ENCODE assay signal across 11 cellular contexts in genomic region chr4:124641715-124642380, GRCh38.
DNase-seq lines count a peak whose midpoint lies in the region; ATAC-seq, FAIRE-seq and TF ChIP-seq lines count a peak whose summit lies in the region.
"Had no signal": no experiment of that assay in that cellular context is flagged by ENCODE, and none has a peak within 500 bp of the region (broad histone marks: within the 10 kb centered on the region; RNA-seq: fewer than 3 reads in every experiment).

No MANE protein-coding gene starts in this region.

- DNase-seq in NOMO-1 treated with DMSO at 0.1 percent for 48 hours (lab: John Stamatoyannopoulos, UW; ENCODE audit: unreplicated experiment) (peak; percentile 73), NOMO-1 treated with dmso at 0.1 percent for 144 hours (lab: John Stamatoyannopoulos, UW; ENCODE audit: unreplicated experiment) (no peak), M059J (ENCODE audit: low read depth) (peak; percentile 89), GM12878 (ENCODE audit: low read depth, low spot score) (no peak), stromal cell of bone marrow (ENCODE audit: low read depth) (peak; percentile 72), spleen (no peak), transverse colon (no peak)
- no peak for DNase-seq in CD4-positive, alpha-beta memory T cell
- DNase-seq: C1 segment of cervical spinal cord, SJCRH30 had no signal

- no peak for FAIRE-seq in GM12878 (lab: Jason Lieb, UNC)
- FAIRE-seq: H1 had no signal

- no peak overlapping the region for H3K4me2 ChIP-seq in GM12878 (ENCODE audit: control insufficient read depth, insufficient read depth)

- TF ChIP-seq RAD21 in GM12878 (IDR thresholded peaks at IDR 0.05; ENCODE audit: insufficient read depth, low read depth, low read length) = no peak

- TF ChIP-seq POLR2A in GM12878 (IDR thresholded peaks at IDR 0.05; ENCODE audit: low read depth, low read length) (no peak), spleen (IDR thresholded peaks at IDR 0.05) (no peak), transverse colon (IDR thresholded peaks at IDR 0.05) (no peak)

- SMC1A ChIA-PET in GM12878 (lab: Charles Lee; ENCODE audit: uncharacterized antibody, unreplicated experiment) = interaction anchor here (1.1 kb wide), 1 partner anchor 12 kb away, joined by 4 read pairs; no protein-coding TSS in a partner anchor

- RAD21 ChIA-PET in GM12878 (lab: Charles Lee; ENCODE audit: unreplicated experiment) = no interaction called here

- no peaks in the 10 kb centered on the region for H3K4me1 ChIP-seq in GM12878 (ENCODE audit: control insufficient read depth, insufficient read depth, low read length)
- no peaks in the 10 kb centered on the region for H3K4me1 ChIP-seq in spleen
- no peaks in the 10 kb centered on the region for H3K4me1 ChIP-seq in transverse colon
- no peaks in the 10 kb centered on the region for H3K4me1 ChIP-seq in CD4-positive, alpha-beta memory T cell (ENCODE audit: insufficient read depth, low read length)
- H3K4me1 ChIP-seq: SJCRH30 had no signal

- peaks cover 0 to 7% (median under 1%) of the 10 kb centered on the region in 8 donors for H3K9me3 Mint-ChIP-seq in CD4-positive, alpha-beta memory T cell

- H3K27me3 ChIP-seq in GM12878 (replicated peaks in 1 of 2; ENCODE audit: control insufficient read depth in 2 of 2, insufficient read depth in 2 of 2, low read length in 1 of 2) (no peaks in the 10 kb centered on the region), spleen (replicated peaks in 1 of 7) (no peaks in the 10 kb centered on the region), transverse colon (no peaks in the 10 kb centered on the region)
- H3K27me3 ChIP-seq in CD4-positive, alpha-beta memory T cell (ENCODE audit: insufficient read depth, low read length) = no peaks in the 10 kb centered on the region
- H3K27me3 ChIP-seq: SJCRH30 had no signal

- H3K9ac ChIP-seq in GM12878 (ENCODE audit: control insufficient read depth, insufficient read depth, low read length) = no peak overlapping the region

- peaks cover 0 to 2% of the 10 kb centered on the region in 2 donors for H3K27me3 Mint-ChIP-seq in CD4-positive, alpha-beta memory T cell

- no peaks in the 10 kb centered on the region for H3K79me2 ChIP-seq in GM12878 (ENCODE audit: control insufficient read depth, insufficient read depth, low read length)

- H3K36me3 Mint-ChIP-seq in CD4-positive, alpha-beta memory T cell = no peaks in the 10 kb centered on the region

- CTCF ChIA-PET in GM12878 (lab: Yijun Ruan, JAX) = no interaction called here
- CTCF ChIA-PET in CD4-positive, alpha-beta memory T cell (lab: Charles Lee; ENCODE audit: partially characterized antibody) = no interaction called here

- no peak for TF ChIP-seq CTCF in GM12878 (IDR thresholded peaks at IDR 0.05 in 2 of 3, conservative IDR thresholded peaks at IDR 0.05 in 1 of 3; ENCODE audit: control insufficient read depth in 2 of 3, extremely low read depth in 1 of 3, insufficient read depth in 1 of 3, low read depth in 3 of 3, low read length in 3 of 3)
- TF ChIP-seq CTCF in spleen (IDR thresholded peaks at IDR 0.05 in 8 of 11, conservative IDR thresholded peaks at IDR 0.05 in 3 of 11) = no peak
- no peak for TF ChIP-seq CTCF in transverse colon (IDR thresholded peaks at IDR 0.05)

- BruUV-seq in GM12878 (replicated peaks; lab: Mats Ljungman, UMichigan) = no TSS peak

- H3K9me3 ChIP-seq in GM12878 (replicated peaks; ENCODE audit: control insufficient read depth, insufficient read depth, low read length) = no peaks in the 10 kb centered on the region
- no peaks in the 10 kb centered on the region for H3K9me3 ChIP-seq in spleen
- no peaks in the 10 kb centered on the region for H3K9me3 ChIP-seq in transverse colon
- no peaks in the 10 kb centered on the region for H3K9me3 ChIP-seq in CD4-positive, alpha-beta memory T cell (ENCODE audit: control insufficient read depth in 1 of 2, low read length in 2 of 2)
- H3K9me3 ChIP-seq: SJCRH30 had no signal

- no peak overlapping the region for H3K4me3 Mint-ChIP-seq in CD4-positive, alpha-beta memory T cell

- TF ChIP-seq EP300 in GM12878 (IDR thresholded peaks at IDR 0.05; ENCODE audit: borderline replicate concordance in 1 of 2, control insufficient read depth in 1 of 2, low read depth in 2 of 2, low read length in 2 of 2) (no peak), transverse colon (IDR thresholded peaks at IDR 0.05; ENCODE audit: low read depth) (no peak)

- no peaks in the 10 kb centered on the region for H3K36me3 ChIP-seq in GM12878 (ENCODE audit: control insufficient read depth in 2 of 2, insufficient read depth in 2 of 2, low read length in 1 of 2)
- no peaks in the 10 kb centered on the region for H3K36me3 ChIP-seq in spleen
- H3K36me3 ChIP-seq in transverse colon = no peaks in the 10 kb centered on the region
- H3K36me3 ChIP-seq in CD4-positive, alpha-beta memory T cell (ENCODE audit: insufficient read depth, low read length) = no peaks in the 10 kb centered on the region
- H3K36me3 ChIP-seq: SJCRH30 had no signal

- H3K27ac Mint-ChIP-seq in CD4-positive, alpha-beta memory T cell = no peak overlapping the region

- intact Hi-C loops in GM12878 (cut with micrococcal nuclease; ENCODE audit: unreplicated experiment) (no loop called here), spleen (cut with DNase I; ENCODE audit: low total_unique reads) (no loop called here), transverse colon (cut with DNase I; ENCODE audit: low total_unique reads) (no loop called here)
- intact Hi-C loops in CD4-positive, alpha-beta memory T cell (cut with micrococcal nuclease) = no loop called here

- H3K4me1 Mint-ChIP-seq in CD4-positive, alpha-beta memory T cell = no peaks in the 10 kb centered on the region

- in situ Hi-C loops in GM12878 (cut with MboI) = no loop called here
- in situ Hi-C loops in transverse colon (cut with MboI; ENCODE audit: low pct_ligation_motif_present in 1 of 4, low pct_unique_long_range_greater_than_20kb in 1 of 4, low sequenced_read_pairs in 3 of 4) = no loop called here

- no peak overlapping the region for H2AFZ ChIP-seq in GM12878 (ENCODE audit: control insufficient read depth, low read depth, low read length)

- 39% methylated on average over 4 of the region's 4 CpGs for WGBS in GM12878 (ENCODE audit: insufficient coverage, insufficient replicate concordance, low lambda C conversion rate, missing lambda C conversion rate)
- WGBS in spleen, 5 donors = 46 to 66% (median 61%) methylated on average over 4 of the region's 4 CpGs
- WGBS in transverse colon (ENCODE audit: low coverage in 1 of 2), 2 donors = 51 to 52% methylated on average over 4 of the region's 4 CpGs

- H4K20me1 ChIP-seq in GM12878 (ENCODE audit: control insufficient read depth, insufficient read depth) = no peaks in the 10 kb centered on the region

- peak; percentile 55 for ATAC-seq in GM12878

- POLR2A ChIA-PET in GM12878 (lab: Charles Lee) = no interaction called here
- POLR2A ChIA-PET in CD4-positive, alpha-beta memory T cell (lab: Charles Lee; ENCODE audit: partially characterized antibody) = no interaction called here

- H3K27ac ChIP-seq in GM12878 (ENCODE audit: control insufficient read depth, insufficient read depth) = no peak overlapping the region
- no peak overlapping the region for H3K27ac ChIP-seq in spleen
- H3K27ac ChIP-seq in transverse colon = no peak overlapping the region
- no peak overlapping the region for H3K27ac ChIP-seq in CD4-positive, alpha-beta memory T cell (ENCODE audit: low read depth, low read length)
- H3K27ac ChIP-seq: SJCRH30 had no signal

- H3K4me3 ChIP-seq in GM12878 (no peak overlapping the region), spleen (no peak overlapping the region), transverse colon (no peak overlapping the region)
- no peak overlapping the region for H3K4me3 ChIP-seq in CD4-positive, alpha-beta memory T cell (ENCODE audit: low read length in 2 of 2)
- H3K4me3 ChIP-seq: SJCRH30 had no signal

TF ChIP-seq in GM12878, 131 proteins besides CTCF, POLR2A, EP300 and RAD21:
- TF ChIP-seq ESRRA (IDR thresholded peaks at IDR 0.05; ENCODE audit: low read length) (no peak), NR2C2 (IDR thresholded peaks at IDR 0.05; ENCODE audit: borderline replicate concordance, control insufficient read depth, insufficient read length, low read depth) (no peak), TCF12 (IDR thresholded peaks at IDR 0.05; ENCODE audit: low read depth, low read length) (no peak), MXI1 (IDR thresholded peaks at IDR 0.05; ENCODE audit: low read depth, low read length) (no peak), SPI1 (IDR thresholded peaks at IDR 0.05; ENCODE audit: borderline replicate concordance, insufficient read depth, low read depth, low read length) (no peak), SUZ12 (IDR thresholded peaks at IDR 0.05; ENCODE audit: unreplicated experiment) (no peak), PAX5 (IDR thresholded peaks at IDR 0.05; ENCODE audit: borderline replicate concordance, low read depth, low read length) (no peak), KAT2A (conservative IDR thresholded peaks at IDR 0.05; ENCODE audit: control insufficient read depth, low read depth, low read length) (no peak)
- TF ChIP-seq, protein P1, sequence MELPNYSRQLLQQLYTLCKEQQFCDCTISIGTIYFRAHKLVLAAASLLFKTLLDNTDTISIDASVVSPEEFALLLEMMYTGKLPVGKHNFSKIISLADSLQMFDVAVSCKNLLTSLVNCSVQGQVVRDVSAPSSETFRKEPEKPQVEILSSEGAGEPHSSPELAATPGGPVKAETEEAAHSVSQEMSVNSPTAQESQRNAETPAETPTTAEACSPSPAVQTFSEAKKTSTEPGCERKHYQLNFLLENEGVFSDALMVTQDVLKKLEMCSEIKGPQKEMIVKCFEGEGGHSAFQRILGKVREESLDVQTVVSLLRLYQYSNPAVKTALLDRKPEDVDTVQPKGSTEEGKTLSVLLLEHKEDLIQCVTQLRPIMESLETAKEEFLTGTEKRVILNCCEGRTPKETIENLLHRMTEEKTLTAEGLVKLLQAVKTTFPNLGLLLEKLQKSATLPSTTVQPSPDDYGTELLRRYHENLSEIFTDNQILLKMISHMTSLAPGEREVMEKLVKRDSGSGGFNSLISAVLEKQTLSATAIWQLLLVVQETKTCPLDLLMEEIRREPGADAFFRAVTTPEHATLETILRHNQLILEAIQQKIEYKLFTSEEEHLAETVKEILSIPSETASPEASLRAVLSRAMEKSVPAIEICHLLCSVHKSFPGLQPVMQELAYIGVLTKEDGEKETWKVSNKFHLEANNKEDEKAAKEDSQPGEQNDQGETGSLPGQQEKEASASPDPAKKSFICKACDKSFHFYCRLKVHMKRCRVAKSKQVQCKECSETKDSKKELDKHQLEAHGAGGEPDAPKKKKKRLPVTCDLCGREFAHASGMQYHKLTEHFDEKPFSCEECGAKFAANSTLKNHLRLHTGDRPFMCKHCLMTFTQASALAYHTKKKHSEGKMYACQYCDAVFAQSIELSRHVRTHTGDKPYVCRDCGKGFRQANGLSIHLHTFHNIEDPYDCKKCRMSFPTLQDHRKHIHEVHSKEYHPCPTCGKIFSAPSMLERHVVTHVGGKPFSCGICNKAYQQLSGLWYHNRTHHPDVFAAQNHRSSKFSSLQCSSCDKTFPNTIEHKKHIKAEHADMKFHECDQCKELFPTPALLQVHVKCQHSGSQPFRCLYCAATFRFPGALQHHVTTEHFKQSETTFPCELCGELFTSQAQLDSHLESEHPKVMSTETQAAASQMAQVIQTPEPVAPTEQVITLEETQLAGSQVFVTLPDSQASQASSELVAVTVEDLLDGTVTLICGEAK (IDR thresholded peaks at IDR 0.05; ENCODE audit: borderline replicate concordance) = no peak

Comparison
In these comparisons a context has a peak if more than half of its experiments do, and no peak if none do; other contexts are left out.
1. DNase-seq: peak in NOMO-1 treated with DMSO at 0.1 percent for 48 hours (single experiment), M059J (single experiment) and stromal cell of bone marrow (single experiment); none in NOMO-1 treated with dmso at 0.1 percent for 144 hours (single experiment), GM12878 (single experiment), spleen (single experiment), transverse colon (single experiment) and CD4-positive, alpha-beta memory T cell (0 of 5).